ENCODE assay signal across 9 cellular contexts in genomic region chr5:127878174-127878750, GRCh38.
DNase-seq lines count a peak whose midpoint lies in the region; ATAC-seq, FAIRE-seq and TF ChIP-seq lines count a peak whose summit lies in the region.
"Had no signal": no experiment of that assay in that cellular context is flagged by ENCODE, and none has a peak within 500 bp of the region (broad histone marks: within the 10 kb centered on the region; RNA-seq: fewer than 3 reads in every experiment).

No MANE protein-coding gene starts in this region.

- H3K27ac ChIP-seq in RWPE2 (ENCODE audit: poor library complexity, severe bottlenecking), result no peak overlapping the region

- H3K36me3 ChIP-seq in RWPE2 (ENCODE audit: low read depth), result no peaks in the 10 kb centered on the region

- TF ChIP-seq RAD21 in Ishikawa (IDR thresholded peaks at IDR 0.05; ENCODE audit: low read depth), result peak; percentile 67

- peak; percentile 87 for ATAC-seq in RWPE2 (ENCODE audit: low read depth)
- peak; percentile 56 for ATAC-seq in sciatic nerve

- peak; percentile 63 for DNase-seq in EH (ENCODE audit: low read depth)
- DNase-seq in RWPE2 (ENCODE audit: low spot score), result no peak
- peak; percentile 27 for DNase-seq in fibroblast of the conjunctiva (ENCODE audit: low read depth)
- DNase-seq in sciatic nerve (ENCODE audit: low spot score), result no peak
- DNase-seq in GM12892 (ENCODE audit: insufficient read length), result no peak
- no peak for DNase-seq in NK-92 (lab: John Stamatoyannopoulos, UW; ENCODE audit: unreplicated experiment)
- no peak for DNase-seq in CD1c-positive myeloid dendritic cell (ENCODE audit: extremely low spot score)
- DNase-seq: naive B cell had no signal

- H3K9me3 ChIP-seq in RWPE2 (ENCODE audit: severe bottlenecking), result no peaks in the 10 kb centered on the region

- intact Hi-C loops in sciatic nerve (cut with DNase I), result no loop called here

- H3K4me3 ChIP-seq in RWPE2 (ENCODE audit: severe bottlenecking), result no peak overlapping the region

- no peak for TF ChIP-seq POLR2A in GM12892 (IDR thresholded peaks at IDR 0.05; ENCODE audit: low read depth, low read length)

- peak; percentile 89 for TF ChIP-seq CTCF in RWPE2 (IDR thresholded peaks at IDR 0.05; ENCODE audit: poor library complexity, severe bottlenecking)

- TF ChIP-seq EP300 in Ishikawa (IDR thresholded peaks at IDR 0.05; ENCODE audit: borderline replicate concordance), result no peak

- H3K27me3 ChIP-seq in RWPE2 (ENCODE audit: insufficient read depth, poor library complexity, severe bottlenecking), result no peaks in the 10 kb centered on the region

- no peak for FAIRE-seq in GM12892 (lab: Jason Lieb, UNC)

- no peaks in the 10 kb centered on the region for H3K4me1 ChIP-seq in RWPE2 (ENCODE audit: insufficient read depth, poor library complexity, severe bottlenecking)

TF ChIP-seq in Ishikawa, 13 proteins besides CTCF, POLR2A, EP300 and RAD21:
- no peak for TF ChIP-seq REST (IDR thresholded peaks at IDR 0.05; ENCODE audit: low read depth)
- TF ChIP-seq TCF12 (IDR thresholded peaks at IDR 0.05; ENCODE audit: low read depth), result no peak
- TF ChIP-seq ZBTB7A (IDR thresholded peaks at IDR 0.05; ENCODE audit: low read depth), result no peak
- no peak for TF ChIP-seq TAF1 (IDR thresholded peaks at IDR 0.05; ENCODE audit: low read depth)
- TF ChIP-seq NFIC (IDR thresholded peaks at IDR 0.05), result no peak
- no peak for TF ChIP-seq TEAD4 (IDR thresholded peaks at IDR 0.05)
- TF ChIP-seq CEBPB (IDR thresholded peaks at IDR 0.05), result no peak
- no peak for TF ChIP-seq CREB1 (IDR thresholded peaks at IDR 0.05; ENCODE audit: low read depth)
- no peak for TF ChIP-seq YY1 (IDR thresholded peaks at IDR 0.05; ENCODE audit: low read depth)
- TF ChIP-seq, protein P1, sequence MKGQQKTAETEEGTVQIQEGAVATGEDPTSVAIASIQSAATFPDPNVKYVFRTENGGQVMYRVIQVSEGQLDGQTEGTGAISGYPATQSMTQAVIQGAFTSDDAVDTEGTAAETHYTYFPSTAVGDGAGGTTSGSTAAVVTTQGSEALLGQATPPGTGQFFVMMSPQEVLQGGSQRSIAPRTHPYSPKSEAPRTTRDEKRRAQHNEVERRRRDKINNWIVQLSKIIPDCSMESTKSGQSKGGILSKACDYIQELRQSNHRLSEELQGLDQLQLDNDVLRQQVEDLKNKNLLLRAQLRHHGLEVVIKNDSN (IDR thresholded peaks at IDR 0.05), result no peak
- TF ChIP-seq, protein P2, sequence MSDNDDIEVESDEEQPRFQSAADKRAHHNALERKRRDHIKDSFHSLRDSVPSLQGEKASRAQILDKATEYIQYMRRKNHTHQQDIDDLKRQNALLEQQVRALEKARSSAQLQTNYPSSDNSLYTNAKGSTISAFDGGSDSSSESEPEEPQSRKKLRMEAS (IDR thresholded peaks at IDR 0.05), result no peak
- TF ChIP-seq EGR1 (IDR thresholded peaks at IDR 0.05), result no peak
- no peak for TF ChIP-seq FOXM1 (IDR thresholded peaks at IDR 0.05; ENCODE audit: borderline replicate concordance, low read depth)
TF ChIP-seq in Ishikawa: peak in this region for 0.

Comparison
In these comparisons a context has a peak if more than half of its experiments do, and no peak if none do; other contexts are left out.
1. DNase-seq: peak in EH (single experiment) and fibroblast of the conjunctiva (single experiment); none in RWPE2 (single experiment), sciatic nerve (single experiment), GM12892 (single experiment), NK-92 (single experiment) and CD1c-positive myeloid dendritic cell (single experiment).